In the genomic region with DNA sequence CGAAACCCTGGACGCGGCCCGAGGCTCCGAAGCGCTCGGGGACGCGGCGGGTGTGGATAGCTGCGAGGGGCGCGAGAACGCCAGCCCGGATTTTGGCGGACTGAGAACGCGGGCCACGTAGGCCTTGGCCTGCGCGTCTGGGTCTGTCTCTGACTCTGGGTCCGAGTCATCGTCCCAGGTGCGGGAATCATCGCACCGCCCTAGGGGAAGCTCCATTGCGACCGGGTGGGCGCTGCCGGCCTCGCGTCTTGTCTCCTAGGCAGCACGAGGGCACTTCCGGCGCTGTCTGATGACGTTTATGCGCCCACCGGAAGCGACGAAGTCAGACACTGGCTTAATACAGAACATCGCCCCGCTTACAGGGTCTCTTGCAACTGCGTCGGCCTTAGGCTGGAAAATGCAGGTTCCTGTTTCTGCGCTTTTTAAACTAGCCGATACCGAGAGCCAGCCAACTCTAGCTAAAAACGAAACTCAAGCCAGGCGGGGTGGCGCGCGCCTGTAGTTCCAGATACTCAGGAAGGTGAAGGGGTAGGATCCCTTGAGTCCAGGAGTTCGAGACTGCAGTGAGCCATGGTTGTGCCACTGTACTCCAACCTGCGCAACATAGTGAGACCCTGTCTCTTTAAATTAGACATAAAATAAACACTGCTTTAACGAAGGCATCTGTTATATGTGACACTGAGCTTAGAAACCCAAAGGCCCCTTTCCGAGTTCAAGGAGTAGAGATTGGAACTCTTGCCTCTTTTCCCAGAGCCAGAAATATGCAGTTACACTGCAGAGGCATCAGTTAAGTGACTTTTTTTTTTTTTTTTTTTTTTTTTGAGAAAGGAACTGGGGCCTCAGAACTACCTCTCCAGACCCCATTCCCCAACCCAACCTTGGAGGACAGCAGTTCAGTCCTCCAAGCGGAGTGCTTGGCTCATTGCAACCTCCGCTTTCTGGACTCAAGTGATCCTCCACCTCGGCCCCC, we compare ENCODE assay signal across 8 cellular contexts. TPM values are rescaled to one million over a fixed set of nuclear protein-coding genes. Genes with fewer than 3 reads are reported as not detected.
DNase-seq lines count a peak whose midpoint lies in the region; ATAC-seq and TF ChIP-seq lines count a peak whose summit lies in the region.

A gene (minus strand): TSS at position 266 of the 970 bp plus-strand sequence. CDS start 50 bp downstream, at position 216.

- peak; percentile 63 for DNase-seq in BJ (ENCODE audit: low read depth)
- DNase-seq in HL-60 (ENCODE audit: low read depth in 1 of 2, low spot score in 1 of 2): peak; percentile 98
- peak; percentile 85 for DNase-seq in NCI-H82 treated with DMSO at 0.1 percent for 48 hours (lab: John Stamatoyannopoulos, UW; ENCODE audit: unreplicated experiment)
- peak; percentile 97 for DNase-seq in activated CD4-positive, alpha-beta memory T cell treated with anti-CD3 and anti-CD28 coated beads, Interleukin-2, amount 10 ng/mL, durations not matched to agents 7 days and 5 days
- peak; percentile 96 to 100 (median 98) for DNase-seq in dorsolateral prefrontal cortex
- peak; percentile 96 to 100 for DNase-seq in lower leg skin (ENCODE audit: low spot score in 2 of 2)
- peak; percentile 98 for DNase-seq in stimulated activated CD4-positive, alpha-beta T cell treated with anti-CD3 and anti-CD28 coated beads, Interleukin-4, amount 100 ng/mL, for 24 hours

- POLR2A ChIA-PET in BJ (lab: Charles Lee): interaction anchor here (0.6 kb wide), 1 partner anchor 62 kb away, joined by 4 read pairs; no protein-coding TSS in a partner anchor
- POLR2A ChIA-PET in activated CD4-positive, alpha-beta memory T cell treated with anti-CD3 and anti-CD28 coated beads, Interleukin-2, amount 10 ng/mL, durations not matched to agents 7 days and 5 days (lab: Charles Lee): interaction anchor here (0.6 to 3.7 kb wide), 20 partner anchors 10 to 772 kb away, joined by 3 to 27 read pairs (median 4); a partner anchor contains a TSS

- H3K36me3 ChIP-seq in BJ (ENCODE audit: control insufficient read depth, insufficient read depth, low read length): peaks cover 22% of the 10 kb centered on the region

- 7 to 9% methylated on average over 44 to 48 of the region's 59 CpGs for WGBS in lower leg skin, 2 donors

- H3K27ac ChIP-seq in HL-60 (replicated peaks) (peak within 1 kb of the TSS; percentile 82), dorsolateral prefrontal cortex (peak within 1 kb of the TSS in 58 of 59 donors; percentile 24 to 95 (median 85))

- peaks cover 18% of the 10 kb centered on the region for H3K36me3 Mint-ChIP-seq in activated CD4-positive, alpha-beta memory T cell treated with anti-CD3 and anti-CD28 coated beads, Interleukin-2, amount 10 ng/mL, durations not matched to agents 7 days and 5 days (ENCODE audit: low read depth)

- H3K27ac Mint-ChIP-seq in activated CD4-positive, alpha-beta memory T cell treated with anti-CD3 and anti-CD28 coated beads, Interleukin-2, amount 10 ng/mL, durations not matched to agents 7 days and 5 days: peak within 1 kb of the TSS; percentile 95

- intact Hi-C loops in dorsolateral prefrontal cortex (cut with DNase I) (no loop called here), lower leg skin (cut with DNase I; ENCODE audit: low total_unique reads) (no loop called here)

- no peak for TF ChIP-seq CTCF in BJ (IDR thresholded peaks at IDR 0.05; ENCODE audit: insufficient read depth, low read depth, low read length)
- TF ChIP-seq CTCF in HL-60 (IDR thresholded peaks at IDR 0.05; ENCODE audit: insufficient read depth, low read length): no peak
- TF ChIP-seq CTCF in dorsolateral prefrontal cortex (IDR thresholded peaks at IDR 0.05 in 54 of 56, conservative IDR thresholded peaks at IDR 0.05 in 2 of 56; ENCODE audit: low read depth in 1 of 56, partially characterized antibody in 56 of 56): peak in 37 of 56 donors; percentile 7 to 59 (median 33)
- TF ChIP-seq CTCF in lower leg skin (IDR thresholded peaks at IDR 0.05): no peak

- CTCF ChIA-PET in BJ (lab: Yijun Ruan, JAX): interaction anchor here (0.8 to 1.6 kb wide), 5 partner anchors 15 to 174 kb away, joined by 3 to 4 read pairs (median 3); a partner anchor contains a TSS
- CTCF ChIA-PET in activated CD4-positive, alpha-beta memory T cell treated with anti-CD3 and anti-CD28 coated beads, Interleukin-2, amount 10 ng/mL, durations not matched to agents 7 days and 5 days (lab: Charles Lee): interaction anchor here (0.6 to 3.2 kb wide), 13 partner anchors 15 to 1273 kb away, joined by 3 to 12 read pairs (median 4); a partner anchor contains a TSS

- H3K27me3 ChIP-seq in BJ (ENCODE audit: control insufficient read depth, insufficient read depth, low read length) (no peaks in the 10 kb centered on the region), HL-60 (ENCODE audit: insufficient read depth, poor library complexity, severe bottlenecking) (no peaks in the 10 kb centered on the region), dorsolateral prefrontal cortex (no peaks in the 10 kb centered on the region)

- peaks cover 24% of the 10 kb centered on the region for H3K4me1 Mint-ChIP-seq in activated CD4-positive, alpha-beta memory T cell treated with anti-CD3 and anti-CD28 coated beads, Interleukin-2, amount 10 ng/mL, durations not matched to agents 7 days and 5 days

- H3K4me3 Mint-ChIP-seq in activated CD4-positive, alpha-beta memory T cell treated with anti-CD3 and anti-CD28 coated beads, Interleukin-2, amount 10 ng/mL, durations not matched to agents 7 days and 5 days: peak within 1 kb of the TSS; percentile 89

- no peaks in the 10 kb centered on the region for H3K9me3 Mint-ChIP-seq in activated CD4-positive, alpha-beta memory T cell treated with anti-CD3 and anti-CD28 coated beads, Interleukin-2, amount 10 ng/mL, durations not matched to agents 7 days and 5 days

- H3K27me3 Mint-ChIP-seq in activated CD4-positive, alpha-beta memory T cell treated with anti-CD3 and anti-CD28 coated beads, Interleukin-2, amount 10 ng/mL, durations not matched to agents 7 days and 5 days: no peaks in the 10 kb centered on the region

- TF ChIP-seq POLR2A in lower leg skin (IDR thresholded peaks at IDR 0.05): no peak

- ATAC-seq in GM19328 (IDR thresholded peaks at IDR 0.05; ENCODE audit: unreplicated experiment): peak; percentile 73

- H3K4me3 ChIP-seq in BJ (ENCODE audit: low read depth, low read length) (peak within 1 kb of the TSS; percentile 82), HL-60 (replicated peaks; ENCODE audit: insufficient read depth, low read length) (peak within 1 kb of the TSS; percentile 97), dorsolateral prefrontal cortex (peak within 1 kb of the TSS; percentile 69 to 99 (median 87)), lower leg skin (ENCODE audit: low read depth, poor library complexity, severe bottlenecking) (peak within 1 kb of the TSS; percentile 57)

RNA-seq across cellular contexts. Expression of the gene that starts here (rescaled TPM):
- 7.7 and 13.6 TPM in 2 replicates for polyA plus RNA-seq in BJ (2011; rRNA removed)
- 4.3 and 6.8 TPM in 2 replicates for polyA minus RNA-seq in BJ (2011; rRNA and poly(A)+ RNA removed)
- total RNA-seq in activated CD4-positive, alpha-beta memory T cell treated with anti-CD3 and anti-CD28 coated beads, Interleukin-2, amount 10 ng/mL, durations not matched to agents 7 days and 5 days: 1 to 10 TPM; 5.2 to 5.3 TPM
- 10 to 100 TPM in 16 of 120 experiments, 1 to 10 TPM in 104; 4.4 to 13.3 (median 8.2) TPM for total RNA-seq in dorsolateral prefrontal cortex
- 10 to 100 TPM in 3 of 4 donors, 1 to 10 TPM in 1; 7.2 to 21.4 (median 13.1) TPM for total RNA-seq in lower leg skin

Comparison
In these comparisons a context has a peak if more than half of its experiments do, and no peak if none do; other contexts are left out.
1. Peak in every context shown above with its lines: DNase-seq, ATAC-seq, H3K4me3 ChIP-seq and H3K27ac ChIP-seq.
2. CTCF ChIP-seq: peak in dorsolateral prefrontal cortex (37 of 56); none in BJ (single experiment), HL-60 (single experiment) and lower leg skin (0 of 3).